Comparison of ENCODE assay signal across 7 cellular contexts in genomic region chr4:9604596-9605155, GRCh38.
DNase-seq lines count a peak whose midpoint lies in the region; ATAC-seq and TF ChIP-seq lines count a peak whose summit lies in the region.
"Not testable (repeated sequence)": the region's sequence is repeated elsewhere in the genome, so short reads cannot be mapped to it uniquely, and the experiment has no call there.

No MANE protein-coding gene starts in this region.

- H3K4me1 ChIP-seq in KMS-11 (ENCODE audit: low read depth, poor library complexity, severe bottlenecking) (peaks cover 26% of the 10 kb centered on the region), duodenal mucosa (ENCODE audit: control insufficient read depth in 1 of 2, insufficient read depth in 2 of 2, low read length in 2 of 2) (peaks cover 0 to 12% of the 10 kb centered on the region in 2 donors)
- not testable (repeated sequence) for H3K4me1 ChIP-seq in parathyroid adenoma

- H3K27ac Mint-ChIP-seq in activated naive CD4-positive, alpha-beta T cell treated with anti-CD3 and anti-CD28 coated beads for 36 hours, result peak overlapping the region; percentile 86
- peak overlapping the region; percentile 74 for H3K27ac Mint-ChIP-seq in memory B cell
- H3K27ac Mint-ChIP-seq in stimulated activated effector memory CD8-positive, alpha-beta T cell treated with anti-CD3 and anti-CD28 coated beads, Interleukin-12 subunit alpha, Interleukin-12 subunit beta, amount 100 ng/mL, for 72 hours, result peak overlapping the region; percentile 99

- H4K20me1 ChIP-seq in KMS-11 (ENCODE audit: insufficient read depth), result not testable (repeated sequence)

- H3K4me1 Mint-ChIP-seq in activated naive CD4-positive, alpha-beta T cell treated with anti-CD3 and anti-CD28 coated beads for 36 hours (ENCODE audit: low read depth), result peaks cover 42% of the 10 kb centered on the region
- peaks cover 12% of the 10 kb centered on the region for H3K4me1 Mint-ChIP-seq in memory B cell
- peaks cover 43% of the 10 kb centered on the region for H3K4me1 Mint-ChIP-seq in stimulated activated effector memory CD8-positive, alpha-beta T cell treated with anti-CD3 and anti-CD28 coated beads, Interleukin-12 subunit alpha, Interleukin-12 subunit beta, amount 100 ng/mL, for 72 hours

- peak overlapping the region; percentile 60; the same call in 1 of the 2 replicates for H3K4me2 ChIP-seq in KMS-11
- peak overlapping the region; percentile 57 for H3K4me2 ChIP-seq in parathyroid adenoma (ENCODE audit: low read length)

- TF ChIP-seq CTCF in KMS-11 (conservative IDR thresholded peaks at IDR 0.05; ENCODE audit: low read depth, low read length); parathyroid adenoma (IDR thresholded peaks at IDR 0.05): not testable (repeated sequence)

- not testable (repeated sequence) for H3K9me3 Mint-ChIP-seq in activated naive CD4-positive, alpha-beta T cell treated with anti-CD3 and anti-CD28 coated beads for 36 hours; memory B cell; stimulated activated effector memory CD8-positive, alpha-beta T cell treated with anti-CD3 and anti-CD28 coated beads, Interleukin-12 subunit alpha, Interleukin-12 subunit beta, amount 100 ng/mL, for 72 hours

- not testable (repeated sequence) for H3K27me3 Mint-ChIP-seq in activated naive CD4-positive, alpha-beta T cell treated with anti-CD3 and anti-CD28 coated beads for 36 hours (ENCODE audit: low read depth); memory B cell

- not testable (repeated sequence) for H3K36me3 Mint-ChIP-seq in activated naive CD4-positive, alpha-beta T cell treated with anti-CD3 and anti-CD28 coated beads for 36 hours (ENCODE audit: low read depth); memory B cell; stimulated activated effector memory CD8-positive, alpha-beta T cell treated with anti-CD3 and anti-CD28 coated beads, Interleukin-12 subunit alpha, Interleukin-12 subunit beta, amount 100 ng/mL, for 72 hours

- intact Hi-C loops in activated naive CD4-positive, alpha-beta T cell treated with anti-CD3 and anti-CD28 coated beads for 36 hours (cut with micrococcal nuclease), result loop anchor here (10.0 kb wide), 3 partner anchors 220 to 500 kb away; no protein-coding TSS in a partner anchor

- peak overlapping the region; percentile 83 for H3K9ac ChIP-seq in KMS-11
- H3K9ac ChIP-seq in duodenal mucosa (ENCODE audit: low read depth in 1 of 2, low read length in 2 of 2), result peak overlapping the region; percentile 31 to 64
- H3K9ac ChIP-seq in parathyroid adenoma, result not testable (repeated sequence)

- H3K79me2 ChIP-seq in KMS-11 (ENCODE audit: insufficient read depth, low read depth); parathyroid adenoma: not testable (repeated sequence)

- not testable (repeated sequence) for H3K27me3 ChIP-seq in KMS-11 (ENCODE audit: insufficient read depth, low read depth); duodenal mucosa (ENCODE audit: control insufficient read depth in 1 of 2, insufficient read depth in 2 of 2, low read length in 2 of 2); parathyroid adenoma (ENCODE audit: control insufficient read depth, insufficient read depth, low read length)

- H2AFZ ChIP-seq in KMS-11 (ENCODE audit: low read depth), result not testable (repeated sequence)
- peak overlapping the region; percentile 75 for H2AFZ ChIP-seq in parathyroid adenoma

- not testable (repeated sequence) for H3K9me3 ChIP-seq in duodenal mucosa (ENCODE audit: control insufficient read depth in 1 of 2, low read length in 2 of 2); parathyroid adenoma (ENCODE audit: control insufficient read depth, low read length)

- H3K27ac ChIP-seq in KMS-11, result peak overlapping the region; percentile 97
- not testable (repeated sequence) for H3K27ac ChIP-seq in duodenal mucosa (ENCODE audit: low read depth, low read length)
- H3K27ac ChIP-seq in parathyroid adenoma, result peak overlapping the region; percentile 85

- H3K36me3 ChIP-seq in KMS-11 (ENCODE audit: insufficient read depth); duodenal mucosa (ENCODE audit: control insufficient read depth in 1 of 2, insufficient read depth in 2 of 2, low read length in 2 of 2); parathyroid adenoma (ENCODE audit: control insufficient read depth, insufficient read depth, low read length): not testable (repeated sequence)

- CTCF ChIA-PET in activated naive CD4-positive, alpha-beta T cell treated with anti-CD3 and anti-CD28 coated beads for 36 hours (lab: Charles Lee), result interaction anchor here (1.4 kb wide), 1 partner anchor 72 kb away, joined by 4 read pairs; no protein-coding TSS in a partner anchor

- H3K4me3 ChIP-seq in KMS-11 (IDR thresholded peaks at IDR 0.05; ENCODE audit: insufficient read depth, low read depth, low read length), result not testable (repeated sequence)
- H3K4me3 ChIP-seq in duodenal mucosa (ENCODE audit: low read depth in 1 of 2, low read length in 2 of 2), result peak overlapping the region in 1 of 2 donors; percentile 61
- peak overlapping the region; percentile 46 for H3K4me3 ChIP-seq in parathyroid adenoma (ENCODE audit: low read depth, low read length)

- H3K4me3 Mint-ChIP-seq in activated naive CD4-positive, alpha-beta T cell treated with anti-CD3 and anti-CD28 coated beads for 36 hours, result peak overlapping the region; percentile 81
- H3K4me3 Mint-ChIP-seq in memory B cell, result peak overlapping the region; percentile 77
- peak overlapping the region; percentile 82 for H3K4me3 Mint-ChIP-seq in stimulated activated effector memory CD8-positive, alpha-beta T cell treated with anti-CD3 and anti-CD28 coated beads, Interleukin-12 subunit alpha, Interleukin-12 subunit beta, amount 100 ng/mL, for 72 hours

- DNase-seq in activated CD4-positive, alpha-beta T cell treated with anti-CD3 and anti-CD28 coated beads, Interleukin-2, amount 50 U/mL, for 48 hours, result peak; percentile 21 to 33
- DNase-seq in activated naive CD4-positive, alpha-beta T cell treated with anti-CD3 and anti-CD28 coated beads for 36 hours, result peak; percentile 15
- not testable (repeated sequence) for DNase-seq in memory B cell (ENCODE audit: low spot score in 2 of 2)
- peak in 1 of 2 donors; percentile 71 for DNase-seq in stimulated activated effector memory CD8-positive, alpha-beta T cell treated with anti-CD3 and anti-CD28 coated beads, Interleukin-12 subunit alpha, Interleukin-12 subunit beta, amount 100 ng/mL, for 72 hours (ENCODE audit: low spot score in 2 of 2)

- ATAC-seq in memory B cell (ENCODE audit: low read depth); stimulated activated effector memory CD8-positive, alpha-beta T cell treated with anti-CD3 and anti-CD28 coated beads, Interleukin-12 subunit alpha, Interleukin-12 subunit beta, amount 100 ng/mL, for 72 hours: not testable (repeated sequence)
